Comparison of ENCODE assay signal across 17 cellular contexts in genomic region chr13:47019977-47020376, GRCh38.
DNase-seq lines count a peak whose midpoint lies in the region; ATAC-seq and TF ChIP-seq lines count a peak whose summit lies in the region.
"Had no signal": no experiment of that assay in that cellular context is flagged by ENCODE, and none has a peak within 500 bp of the region (broad histone marks: within the 10 kb centered on the region; RNA-seq: fewer than 3 reads in every experiment).

No MANE protein-coding gene starts in this region.

- peak overlapping the region; percentile 58; the same call in 1 of the 2 replicates for H3K27ac Mint-ChIP-seq in WTC11
- H3K27ac Mint-ChIP-seq in stimulated activated effector memory CD8-positive, alpha-beta T cell treated with anti-CD3 and anti-CD28 coated beads, Interleukin-12 subunit alpha, Interleukin-12 subunit beta, amount 100 ng/mL, for 72 hours, result no peak overlapping the region
- H3K27ac Mint-ChIP-seq: B cell; CD8-positive, alpha-beta T cell; HFFc6 had no signal

- H3K4me1 Mint-ChIP-seq in WTC11, result peaks cover 20% of the 10 kb centered on the region
- no peaks in the 10 kb centered on the region for H3K4me1 Mint-ChIP-seq in stimulated activated effector memory CD8-positive, alpha-beta T cell treated with anti-CD3 and anti-CD28 coated beads, Interleukin-12 subunit alpha, Interleukin-12 subunit beta, amount 100 ng/mL, for 72 hours
- H3K4me1 Mint-ChIP-seq: CD4-positive, CD25-positive, alpha-beta regulatory T cell had no signal

- TF ChIP-seq CTCF in WTC11 (IDR thresholded peaks at IDR 0.05), result no peak
- TF ChIP-seq CTCF in omental fat pad (IDR thresholded peaks at IDR 0.05), result no peak

- ATAC-seq in WTC11, result no peak
- ATAC-seq in stimulated activated effector memory CD8-positive, alpha-beta T cell treated with anti-CD3 and anti-CD28 coated beads, Interleukin-12 subunit alpha, Interleukin-12 subunit beta, amount 100 ng/mL, for 72 hours, result no peak
- no peak for ATAC-seq in omental fat pad (ENCODE audit: low FRiP score)
- ATAC-seq: CD8-positive, alpha-beta T cell had no signal

- CTCF ChIA-PET in WTC11 (lab: Charles Lee), result no interaction called here

- no peak overlapping the region for H3K4me3 Mint-ChIP-seq in WTC11
- no peak overlapping the region for H3K4me3 Mint-ChIP-seq in stimulated activated effector memory CD8-positive, alpha-beta T cell treated with anti-CD3 and anti-CD28 coated beads, Interleukin-12 subunit alpha, Interleukin-12 subunit beta, amount 100 ng/mL, for 72 hours
- H3K4me3 Mint-ChIP-seq: B cell; CD4-positive, CD25-positive, alpha-beta regulatory T cell; CD8-positive, alpha-beta T cell; HFFc6 had no signal

- H3K27me3 Mint-ChIP-seq in WTC11 (ENCODE audit: low read depth), result no peaks in the 10 kb centered on the region; the same call in 1 of the 2 replicates
- H3K27me3 Mint-ChIP-seq: CD4-positive, CD25-positive, alpha-beta regulatory T cell had no signal

- H3K36me3 Mint-ChIP-seq in WTC11, result peaks cover 15% of the 10 kb centered on the region
- H3K36me3 Mint-ChIP-seq in stimulated activated effector memory CD8-positive, alpha-beta T cell treated with anti-CD3 and anti-CD28 coated beads, Interleukin-12 subunit alpha, Interleukin-12 subunit beta, amount 100 ng/mL, for 72 hours, result no peaks in the 10 kb centered on the region
- H3K36me3 Mint-ChIP-seq: CD4-positive, CD25-positive, alpha-beta regulatory T cell; CD8-positive, alpha-beta T cell had no signal

- DNase-seq in DMS53 (lab: John Stamatoyannopoulos, UW) (peak; percentile 64), DMS53 treated with DMSO at 0.1 percent for 48 hours (lab: John Stamatoyannopoulos, UW; ENCODE audit: unreplicated experiment) (no peak), WTC11 (ENCODE audit: low spot score) (no peak), myocyte (ENCODE audit: low read depth) (peak; percentile 31), NCI-H1105 (lab: John Stamatoyannopoulos, UW) (no peak), NCI-H1436 (lab: John Stamatoyannopoulos, UW) (no peak), omental fat pad (ENCODE audit: low spot score) (no peak)
- no peak for DNase-seq in stimulated activated effector memory CD8-positive, alpha-beta T cell treated with anti-CD3 and anti-CD28 coated beads, Interleukin-12 subunit alpha, Interleukin-12 subunit beta, amount 100 ng/mL, for 72 hours (ENCODE audit: low spot score in 2 of 2)
- DNase-seq: Caco-2; CD4-positive, CD25-positive, alpha-beta regulatory T cell; CD8-positive, alpha-beta T cell; DMS153; DMS79 treated with DMSO at 0.1 percent for 48 hours; GF-D8; GOT3; HFFc6 had no signal

- POLR2A ChIA-PET in WTC11 (lab: Charles Lee), result no interaction called here

- peaks cover 30% of the 10 kb centered on the region for H3K9me3 Mint-ChIP-seq in WTC11
- peaks cover 3% of the 10 kb centered on the region for H3K9me3 Mint-ChIP-seq in stimulated activated effector memory CD8-positive, alpha-beta T cell treated with anti-CD3 and anti-CD28 coated beads, Interleukin-12 subunit alpha, Interleukin-12 subunit beta, amount 100 ng/mL, for 72 hours
- H3K9me3 Mint-ChIP-seq: CD8-positive, alpha-beta T cell had no signal

TF ChIP-seq in WTC11, 78 proteins besides CTCF, POLR2A, EP300 and RAD21 (continues in another document):
- TF ChIP-seq, protein P1, sequence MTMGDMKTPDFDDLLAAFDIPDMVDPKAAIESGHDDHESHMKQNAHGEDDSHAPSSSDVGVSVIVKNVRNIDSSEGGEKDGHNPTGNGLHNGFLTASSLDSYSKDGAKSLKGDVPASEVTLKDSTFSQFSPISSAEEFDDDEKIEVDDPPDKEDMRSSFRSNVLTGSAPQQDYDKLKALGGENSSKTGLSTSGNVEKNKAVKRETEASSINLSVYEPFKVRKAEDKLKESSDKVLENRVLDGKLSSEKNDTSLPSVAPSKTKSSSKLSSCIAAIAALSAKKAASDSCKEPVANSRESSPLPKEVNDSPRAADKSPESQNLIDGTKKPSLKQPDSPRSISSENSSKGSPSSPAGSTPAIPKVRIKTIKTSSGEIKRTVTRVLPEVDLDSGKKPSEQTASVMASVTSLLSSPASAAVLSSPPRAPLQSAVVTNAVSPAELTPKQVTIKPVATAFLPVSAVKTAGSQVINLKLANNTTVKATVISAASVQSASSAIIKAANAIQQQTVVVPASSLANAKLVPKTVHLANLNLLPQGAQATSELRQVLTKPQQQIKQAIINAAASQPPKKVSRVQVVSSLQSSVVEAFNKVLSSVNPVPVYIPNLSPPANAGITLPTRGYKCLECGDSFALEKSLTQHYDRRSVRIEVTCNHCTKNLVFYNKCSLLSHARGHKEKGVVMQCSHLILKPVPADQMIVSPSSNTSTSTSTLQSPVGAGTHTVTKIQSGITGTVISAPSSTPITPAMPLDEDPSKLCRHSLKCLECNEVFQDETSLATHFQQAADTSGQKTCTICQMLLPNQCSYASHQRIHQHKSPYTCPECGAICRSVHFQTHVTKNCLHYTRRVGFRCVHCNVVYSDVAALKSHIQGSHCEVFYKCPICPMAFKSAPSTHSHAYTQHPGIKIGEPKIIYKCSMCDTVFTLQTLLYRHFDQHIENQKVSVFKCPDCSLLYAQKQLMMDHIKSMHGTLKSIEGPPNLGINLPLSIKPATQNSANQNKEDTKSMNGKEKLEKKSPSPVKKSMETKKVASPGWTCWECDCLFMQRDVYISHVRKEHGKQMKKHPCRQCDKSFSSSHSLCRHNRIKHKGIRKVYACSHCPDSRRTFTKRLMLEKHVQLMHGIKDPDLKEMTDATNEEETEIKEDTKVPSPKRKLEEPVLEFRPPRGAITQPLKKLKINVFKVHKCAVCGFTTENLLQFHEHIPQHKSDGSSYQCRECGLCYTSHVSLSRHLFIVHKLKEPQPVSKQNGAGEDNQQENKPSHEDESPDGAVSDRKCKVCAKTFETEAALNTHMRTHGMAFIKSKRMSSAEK (CRISPR knock-in tag; IDR thresholded peaks at IDR 0.05; ENCODE audit: borderline replicate concordance), result no peak
- no peak for TF ChIP-seq ZSCAN18 (CRISPR knock-in tag; IDR thresholded peaks at IDR 0.05)
- no peak for TF ChIP-seq CDX4 (CRISPR knock-in tag; IDR thresholded peaks at IDR 0.05; ENCODE audit: borderline replicate concordance)
- TF ChIP-seq ZNF138 (CRISPR knock-in tag; conservative IDR thresholded peaks at IDR 0.05), result no peak
- TF ChIP-seq, protein P2, sequence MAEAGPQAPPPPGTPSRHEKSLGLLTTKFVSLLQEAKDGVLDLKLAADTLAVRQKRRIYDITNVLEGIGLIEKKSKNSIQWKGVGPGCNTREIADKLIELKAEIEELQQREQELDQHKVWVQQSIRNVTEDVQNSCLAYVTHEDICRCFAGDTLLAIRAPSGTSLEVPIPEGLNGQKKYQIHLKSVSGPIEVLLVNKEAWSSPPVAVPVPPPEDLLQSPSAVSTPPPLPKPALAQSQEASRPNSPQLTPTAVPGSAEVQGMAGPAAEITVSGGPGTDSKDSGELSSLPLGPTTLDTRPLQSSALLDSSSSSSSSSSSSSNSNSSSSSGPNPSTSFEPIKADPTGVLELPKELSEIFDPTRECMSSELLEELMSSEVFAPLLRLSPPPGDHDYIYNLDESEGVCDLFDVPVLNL (CRISPR knock-in tag; IDR thresholded peaks at IDR 0.05; ENCODE audit: borderline replicate concordance, low read depth), result no peak
- no peak for TF ChIP-seq GTF2I (CRISPR knock-in tag; conservative IDR thresholded peaks at IDR 0.05)
- TF ChIP-seq, protein P3, sequence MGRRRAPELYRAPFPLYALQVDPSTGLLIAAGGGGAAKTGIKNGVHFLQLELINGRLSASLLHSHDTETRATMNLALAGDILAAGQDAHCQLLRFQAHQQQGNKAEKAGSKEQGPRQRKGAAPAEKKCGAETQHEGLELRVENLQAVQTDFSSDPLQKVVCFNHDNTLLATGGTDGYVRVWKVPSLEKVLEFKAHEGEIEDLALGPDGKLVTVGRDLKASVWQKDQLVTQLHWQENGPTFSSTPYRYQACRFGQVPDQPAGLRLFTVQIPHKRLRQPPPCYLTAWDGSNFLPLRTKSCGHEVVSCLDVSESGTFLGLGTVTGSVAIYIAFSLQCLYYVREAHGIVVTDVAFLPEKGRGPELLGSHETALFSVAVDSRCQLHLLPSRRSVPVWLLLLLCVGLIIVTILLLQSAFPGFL (CRISPR knock-in tag; IDR thresholded peaks at IDR 0.05; ENCODE audit: borderline replicate concordance), result no peak
- no peak for TF ChIP-seq NR3C1 (CRISPR knock-in tag; conservative IDR thresholded peaks at IDR 0.05; ENCODE audit: low read depth)
- no peak for TF ChIP-seq JAZF1 (CRISPR knock-in tag; IDR thresholded peaks at IDR 0.05)
- TF ChIP-seq ETV6 (CRISPR knock-in tag; IDR thresholded peaks at IDR 0.05), result no peak
- TF ChIP-seq ZNF121 (CRISPR knock-in tag; IDR thresholded peaks at IDR 0.05), result no peak
- TF ChIP-seq IRF1 (CRISPR knock-in tag; IDR thresholded peaks at IDR 0.05), result no peak
- TF ChIP-seq GRHL2 (CRISPR knock-in tag; IDR thresholded peaks at IDR 0.05; ENCODE audit: insufficient replicate concordance, severe bottlenecking), result no peak
- no peak for TF ChIP-seq JUN (CRISPR knock-in tag; IDR thresholded peaks at IDR 0.05)
- TF ChIP-seq ZNF232 (CRISPR knock-in tag; IDR thresholded peaks at IDR 0.05), result no peak

Comparison
In these comparisons a context has a peak if more than half of its experiments do, and no peak if none do; other contexts are left out.
1. DNase-seq: peak in DMS53 (single experiment) and myocyte (single experiment); none in DMS53 treated with DMSO at 0.1 percent for 48 hours (single experiment), WTC11 (single experiment), NCI-H1105 (single experiment), stimulated activated effector memory CD8-positive, alpha-beta T cell treated with anti-CD3 and anti-CD28 coated beads, Interleukin-12 subunit alpha, Interleukin-12 subunit beta, amount 100 ng/mL, for 72 hours (0 of 2), NCI-H1436 (single experiment) and omental fat pad (single experiment).